18 cellular contexts compared by ENCODE assay signal in genomic region chr5:169354921-169355320, GRCh38. TPM values are rescaled to one million over a fixed set of nuclear protein-coding genes. Genes with fewer than 3 reads are reported as not detected.
"Had no signal": no experiment of that assay in that cellular context is flagged by ENCODE, and none has a peak within 500 bp of the region (broad histone marks: within the 10 kb centered on the region; RNA-seq: fewer than 3 reads in every experiment).

No MANE protein-coding gene starts in this region.

- H3K4me1 Mint-ChIP-seq: activated naive CD8-positive, alpha-beta T cell treated with anti-CD3 and anti-CD28 coated beads for 36 hours; naive thymus-derived CD4-positive, alpha-beta T cell; stimulated activated memory B cell treated with anti-CD40 and anti-IgM and Interleukin-4, amounts not matched to agents 10 μg/mL and 1 μg/mL and 100 μg/mL, for 72 hours had no signal

- H3K9me3 Mint-ChIP-seq: activated CD4-positive, alpha-beta memory T cell treated with anti-CD3 and anti-CD28 coated beads for 36 hours; activated naive CD8-positive, alpha-beta T cell treated with anti-CD3 and anti-CD28 coated beads for 36 hours had no signal

- ATAC-seq: left cardiac atrium; naive thymus-derived CD4-positive, alpha-beta T cell; stimulated activated memory B cell treated with anti-CD40 and anti-IgM and Interleukin-4, amounts not matched to agents 10 μg/mL and 1 μg/mL and 100 μg/mL, for 72 hours had no signal

- H3K36me3 ChIP-seq: neutrophil, tibial artery, vagina had no signal

- H3K4me3 Mint-ChIP-seq: activated CD4-positive, alpha-beta memory T cell treated with anti-CD3 and anti-CD28 coated beads for 36 hours; activated naive CD8-positive, alpha-beta T cell treated with anti-CD3 and anti-CD28 coated beads for 36 hours; naive thymus-derived CD4-positive, alpha-beta T cell; stimulated activated memory B cell treated with anti-CD40 and anti-IgM and Interleukin-4, amounts not matched to agents 10 μg/mL and 1 μg/mL and 100 μg/mL, for 72 hours had no signal

- H3K27ac Mint-ChIP-seq: activated CD4-positive, alpha-beta memory T cell treated with anti-CD3 and anti-CD28 coated beads for 36 hours; activated naive CD8-positive, alpha-beta T cell treated with anti-CD3 and anti-CD28 coated beads for 36 hours; naive thymus-derived CD4-positive, alpha-beta T cell; stimulated activated memory B cell treated with anti-CD40 and anti-IgM and Interleukin-4, amounts not matched to agents 10 μg/mL and 1 μg/mL and 100 μg/mL, for 72 hours had no signal

- H3K4me3 ChIP-seq: coronary artery, lung, tibial artery, vagina had no signal

- H3K27me3 ChIP-seq: tibial artery, vagina had no signal

- H3K27ac ChIP-seq: coronary artery, neutrophil, tibial artery, vagina, VCaP had no signal

- H3K9me3 ChIP-seq: neutrophil, tibial artery, vagina had no signal

- H3K36me3 Mint-ChIP-seq: activated CD4-positive, alpha-beta memory T cell treated with anti-CD3 and anti-CD28 coated beads for 36 hours; activated naive CD8-positive, alpha-beta T cell treated with anti-CD3 and anti-CD28 coated beads for 36 hours; naive thymus-derived CD4-positive, alpha-beta T cell; stimulated activated memory B cell treated with anti-CD40 and anti-IgM and Interleukin-4, amounts not matched to agents 10 μg/mL and 1 μg/mL and 100 μg/mL, for 72 hours had no signal

- DNase-seq: activated CD4-positive, alpha-beta memory T cell treated with anti-CD3 and anti-CD28 coated beads for 36 hours; activated gamma-delta T cell treated with Interleukin-2 at 50 U/mL for 16 hours; activated naive CD8-positive, alpha-beta T cell treated with anti-CD3 and anti-CD28 coated beads for 36 hours; activated T-cell treated with anti-CD3 and anti-CD28 coated beads, Interleukin-2, amount 50 U/mL, for 48 hours; aorta; caudate nucleus; effector CD8-positive, alpha-beta T cell; hippocampal formation; left cardiac atrium; naive thymus-derived CD4-positive, alpha-beta T cell; T-helper 9 cell; tibial artery had no signal

RNA-seq across cellular contexts. Expression of gene SLIT3, which starts 54.0 kb away (rescaled TPM):
- polyA plus RNA-seq: naive thymus-derived CD4-positive, alpha-beta T cell had no signal
